Comparison of ENCODE assay signal across 1 cellular context in the genomic region with DNA sequence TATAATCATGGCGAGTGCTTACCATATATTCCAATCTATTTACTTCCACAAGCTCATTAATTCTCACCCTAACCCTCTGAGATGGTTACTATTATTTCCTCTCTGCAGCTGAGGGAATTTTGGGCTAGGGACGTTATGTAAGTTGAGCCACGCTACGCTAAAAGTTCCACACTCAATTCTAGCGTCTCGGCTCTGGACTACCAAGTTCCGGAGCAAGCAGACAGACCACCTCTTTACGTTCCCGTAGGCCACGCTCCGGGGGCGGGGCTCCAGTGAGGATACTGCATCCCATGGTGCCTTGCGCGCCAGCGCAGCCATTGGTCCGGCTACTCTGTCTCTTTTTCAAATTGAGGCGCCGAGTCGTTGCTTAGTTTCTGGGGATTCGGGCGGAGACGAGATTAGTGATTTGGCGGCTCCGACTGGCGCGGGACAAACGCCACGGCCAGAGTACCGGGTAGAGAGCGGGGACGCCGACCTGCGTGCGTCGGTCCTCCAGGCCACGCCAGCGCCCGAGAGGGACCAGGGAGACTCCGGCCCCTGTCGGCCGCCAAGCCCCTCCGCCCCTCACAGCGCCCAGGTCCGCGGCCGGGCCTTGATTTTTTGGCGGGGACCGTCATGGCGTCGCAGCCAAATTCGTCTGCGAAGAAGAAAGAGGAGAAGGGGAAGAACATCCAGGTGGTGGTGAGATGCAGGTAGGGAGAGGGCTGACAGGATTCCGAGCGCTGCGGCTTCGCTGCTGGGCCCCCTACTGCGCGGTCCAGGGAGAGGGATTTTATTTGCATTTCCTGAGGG.
TF ChIP-seq lines count a peak whose summit lies in the region.

A gene (plus strand): TSS at position 370 of the 792 bp plus-strand sequence. CDS start 246 bp downstream, at position 616.

TF ChIP-seq in WTC11, 78 proteins besides CTCF, POLR2A, EP300 and RAD21 (continued from another document):
- TF ChIP-seq, protein P1, sequence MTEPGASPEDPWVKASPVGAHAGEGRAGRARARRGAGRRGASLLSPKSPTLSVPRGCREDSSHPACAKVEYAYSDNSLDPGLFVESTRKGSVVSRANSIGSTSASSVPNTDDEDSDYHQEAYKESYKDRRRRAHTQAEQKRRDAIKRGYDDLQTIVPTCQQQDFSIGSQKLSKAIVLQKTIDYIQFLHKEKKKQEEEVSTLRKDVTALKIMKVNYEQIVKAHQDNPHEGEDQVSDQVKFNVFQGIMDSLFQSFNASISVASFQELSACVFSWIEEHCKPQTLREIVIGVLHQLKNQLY (CRISPR knock-in tag; IDR thresholded peaks at IDR 0.05) = no peak
- TF ChIP-seq NFYB (CRISPR knock-in tag; conservative IDR thresholded peaks at IDR 0.05; ENCODE audit: low read depth) (0 out of 2 replicates have a peak, but pooled peaks have one; percentile 30), ZNF219 (CRISPR knock-in tag; IDR thresholded peaks at IDR 0.05; ENCODE audit: borderline replicate concordance) (no peak), ETV6 (CRISPR knock-in tag; IDR thresholded peaks at IDR 0.05) (peak; percentile 85), HMGA2 (CRISPR knock-in tag; IDR thresholded peaks at IDR 0.05) (no peak), JUN (CRISPR knock-in tag; IDR thresholded peaks at IDR 0.05) (0 out of 2 replicates have a peak, but pooled peaks have one; percentile 22), TP53 (CRISPR knock-in tag; IDR thresholded peaks at IDR 0.05) (0 out of 2 replicates have a peak, but pooled peaks have one; percentile 75)
- TF ChIP-seq, protein P2, sequence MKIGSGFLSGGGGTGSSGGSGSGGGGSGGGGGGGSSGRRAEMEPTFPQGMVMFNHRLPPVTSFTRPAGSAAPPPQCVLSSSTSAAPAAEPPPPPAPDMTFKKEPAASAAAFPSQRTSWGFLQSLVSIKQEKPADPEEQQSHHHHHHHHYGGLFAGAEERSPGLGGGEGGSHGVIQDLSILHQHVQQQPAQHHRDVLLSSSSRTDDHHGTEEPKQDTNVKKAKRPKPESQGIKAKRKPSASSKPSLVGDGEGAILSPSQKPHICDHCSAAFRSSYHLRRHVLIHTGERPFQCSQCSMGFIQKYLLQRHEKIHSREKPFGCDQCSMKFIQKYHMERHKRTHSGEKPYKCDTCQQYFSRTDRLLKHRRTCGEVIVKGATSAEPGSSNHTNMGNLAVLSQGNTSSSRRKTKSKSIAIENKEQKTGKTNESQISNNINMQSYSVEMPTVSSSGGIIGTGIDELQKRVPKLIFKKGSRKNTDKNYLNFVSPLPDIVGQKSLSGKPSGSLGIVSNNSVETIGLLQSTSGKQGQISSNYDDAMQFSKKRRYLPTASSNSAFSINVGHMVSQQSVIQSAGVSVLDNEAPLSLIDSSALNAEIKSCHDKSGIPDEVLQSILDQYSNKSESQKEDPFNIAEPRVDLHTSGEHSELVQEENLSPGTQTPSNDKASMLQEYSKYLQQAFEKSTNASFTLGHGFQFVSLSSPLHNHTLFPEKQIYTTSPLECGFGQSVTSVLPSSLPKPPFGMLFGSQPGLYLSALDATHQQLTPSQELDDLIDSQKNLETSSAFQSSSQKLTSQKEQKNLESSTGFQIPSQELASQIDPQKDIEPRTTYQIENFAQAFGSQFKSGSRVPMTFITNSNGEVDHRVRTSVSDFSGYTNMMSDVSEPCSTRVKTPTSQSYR (CRISPR knock-in tag; IDR thresholded peaks at IDR 0.05) = no peak
- TF ChIP-seq, protein P3, sequence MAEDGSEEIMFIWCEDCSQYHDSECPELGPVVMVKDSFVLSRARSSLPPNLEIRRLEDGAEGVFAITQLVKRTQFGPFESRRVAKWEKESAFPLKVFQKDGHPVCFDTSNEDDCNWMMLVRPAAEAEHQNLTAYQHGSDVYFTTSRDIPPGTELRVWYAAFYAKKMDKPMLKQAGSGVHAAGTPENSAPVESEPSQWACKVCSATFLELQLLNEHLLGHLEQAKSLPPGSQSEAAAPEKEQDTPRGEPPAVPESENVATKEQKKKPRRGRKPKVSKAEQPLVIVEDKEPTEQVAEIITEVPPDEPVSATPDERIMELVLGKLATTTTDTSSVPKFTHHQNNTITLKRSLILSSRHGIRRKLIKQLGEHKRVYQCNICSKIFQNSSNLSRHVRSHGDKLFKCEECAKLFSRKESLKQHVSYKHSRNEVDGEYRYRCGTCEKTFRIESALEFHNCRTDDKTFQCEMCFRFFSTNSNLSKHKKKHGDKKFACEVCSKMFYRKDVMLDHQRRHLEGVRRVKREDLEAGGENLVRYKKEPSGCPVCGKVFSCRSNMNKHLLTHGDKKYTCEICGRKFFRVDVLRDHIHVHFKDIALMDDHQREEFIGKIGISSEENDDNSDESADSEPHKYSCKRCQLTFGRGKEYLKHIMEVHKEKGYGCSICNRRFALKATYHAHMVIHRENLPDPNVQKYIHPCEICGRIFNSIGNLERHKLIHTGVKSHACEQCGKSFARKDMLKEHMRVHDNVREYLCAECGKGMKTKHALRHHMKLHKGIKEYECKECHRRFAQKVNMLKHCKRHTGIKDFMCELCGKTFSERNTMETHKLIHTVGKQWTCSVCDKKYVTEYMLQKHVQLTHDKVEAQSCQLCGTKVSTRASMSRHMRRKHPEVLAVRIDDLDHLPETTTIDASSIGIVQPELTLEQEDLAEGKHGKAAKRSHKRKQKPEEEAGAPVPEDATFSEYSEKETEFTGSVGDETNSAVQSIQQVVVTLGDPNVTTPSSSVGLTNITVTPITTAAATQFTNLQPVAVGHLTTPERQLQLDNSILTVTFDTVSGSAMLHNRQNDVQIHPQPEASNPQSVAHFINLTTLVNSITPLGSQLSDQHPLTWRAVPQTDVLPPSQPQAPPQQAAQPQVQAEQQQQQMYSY (CRISPR knock-in tag; IDR thresholded peaks at IDR 0.05) = 0 out of 2 replicates have a peak, but pooled peaks have one; percentile 33
- TF ChIP-seq, protein P4, sequence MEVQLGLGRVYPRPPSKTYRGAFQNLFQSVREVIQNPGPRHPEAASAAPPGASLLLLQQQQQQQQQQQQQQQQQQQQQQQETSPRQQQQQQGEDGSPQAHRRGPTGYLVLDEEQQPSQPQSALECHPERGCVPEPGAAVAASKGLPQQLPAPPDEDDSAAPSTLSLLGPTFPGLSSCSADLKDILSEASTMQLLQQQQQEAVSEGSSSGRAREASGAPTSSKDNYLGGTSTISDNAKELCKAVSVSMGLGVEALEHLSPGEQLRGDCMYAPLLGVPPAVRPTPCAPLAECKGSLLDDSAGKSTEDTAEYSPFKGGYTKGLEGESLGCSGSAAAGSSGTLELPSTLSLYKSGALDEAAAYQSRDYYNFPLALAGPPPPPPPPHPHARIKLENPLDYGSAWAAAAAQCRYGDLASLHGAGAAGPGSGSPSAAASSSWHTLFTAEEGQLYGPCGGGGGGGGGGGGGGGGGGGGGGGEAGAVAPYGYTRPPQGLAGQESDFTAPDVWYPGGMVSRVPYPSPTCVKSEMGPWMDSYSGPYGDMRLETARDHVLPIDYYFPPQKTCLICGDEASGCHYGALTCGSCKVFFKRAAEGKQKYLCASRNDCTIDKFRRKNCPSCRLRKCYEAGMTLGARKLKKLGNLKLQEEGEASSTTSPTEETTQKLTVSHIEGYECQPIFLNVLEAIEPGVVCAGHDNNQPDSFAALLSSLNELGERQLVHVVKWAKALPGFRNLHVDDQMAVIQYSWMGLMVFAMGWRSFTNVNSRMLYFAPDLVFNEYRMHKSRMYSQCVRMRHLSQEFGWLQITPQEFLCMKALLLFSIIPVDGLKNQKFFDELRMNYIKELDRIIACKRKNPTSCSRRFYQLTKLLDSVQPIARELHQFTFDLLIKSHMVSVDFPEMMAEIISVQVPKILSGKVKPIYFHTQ (CRISPR knock-in tag; IDR thresholded peaks at IDR 0.05) = no peak
- TF ChIP-seq, protein P5, sequence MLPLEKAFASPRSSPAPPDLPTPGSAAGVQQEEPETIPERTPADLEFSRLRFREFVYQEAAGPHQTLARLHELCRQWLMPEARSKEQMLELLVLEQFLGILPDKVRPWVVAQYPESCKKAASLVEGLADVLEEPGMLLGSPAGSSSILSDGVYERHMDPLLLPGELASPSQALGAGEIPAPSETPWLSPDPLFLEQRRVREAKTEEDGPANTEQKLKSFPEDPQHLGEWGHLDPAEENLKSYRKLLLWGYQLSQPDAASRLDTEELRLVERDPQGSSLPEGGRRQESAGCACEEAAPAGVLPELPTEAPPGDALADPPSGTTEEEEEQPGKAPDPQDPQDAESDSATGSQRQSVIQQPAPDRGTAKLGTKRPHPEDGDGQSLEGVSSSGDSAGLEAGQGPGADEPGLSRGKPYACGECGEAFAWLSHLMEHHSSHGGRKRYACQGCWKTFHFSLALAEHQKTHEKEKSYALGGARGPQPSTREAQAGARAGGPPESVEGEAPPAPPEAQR (CRISPR knock-in tag; IDR thresholded peaks at IDR 0.05) = no peak
- TF ChIP-seq, protein P6, sequence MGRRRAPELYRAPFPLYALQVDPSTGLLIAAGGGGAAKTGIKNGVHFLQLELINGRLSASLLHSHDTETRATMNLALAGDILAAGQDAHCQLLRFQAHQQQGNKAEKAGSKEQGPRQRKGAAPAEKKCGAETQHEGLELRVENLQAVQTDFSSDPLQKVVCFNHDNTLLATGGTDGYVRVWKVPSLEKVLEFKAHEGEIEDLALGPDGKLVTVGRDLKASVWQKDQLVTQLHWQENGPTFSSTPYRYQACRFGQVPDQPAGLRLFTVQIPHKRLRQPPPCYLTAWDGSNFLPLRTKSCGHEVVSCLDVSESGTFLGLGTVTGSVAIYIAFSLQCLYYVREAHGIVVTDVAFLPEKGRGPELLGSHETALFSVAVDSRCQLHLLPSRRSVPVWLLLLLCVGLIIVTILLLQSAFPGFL (CRISPR knock-in tag; IDR thresholded peaks at IDR 0.05; ENCODE audit: borderline replicate concordance) = no peak
- TF ChIP-seq, protein P7, sequence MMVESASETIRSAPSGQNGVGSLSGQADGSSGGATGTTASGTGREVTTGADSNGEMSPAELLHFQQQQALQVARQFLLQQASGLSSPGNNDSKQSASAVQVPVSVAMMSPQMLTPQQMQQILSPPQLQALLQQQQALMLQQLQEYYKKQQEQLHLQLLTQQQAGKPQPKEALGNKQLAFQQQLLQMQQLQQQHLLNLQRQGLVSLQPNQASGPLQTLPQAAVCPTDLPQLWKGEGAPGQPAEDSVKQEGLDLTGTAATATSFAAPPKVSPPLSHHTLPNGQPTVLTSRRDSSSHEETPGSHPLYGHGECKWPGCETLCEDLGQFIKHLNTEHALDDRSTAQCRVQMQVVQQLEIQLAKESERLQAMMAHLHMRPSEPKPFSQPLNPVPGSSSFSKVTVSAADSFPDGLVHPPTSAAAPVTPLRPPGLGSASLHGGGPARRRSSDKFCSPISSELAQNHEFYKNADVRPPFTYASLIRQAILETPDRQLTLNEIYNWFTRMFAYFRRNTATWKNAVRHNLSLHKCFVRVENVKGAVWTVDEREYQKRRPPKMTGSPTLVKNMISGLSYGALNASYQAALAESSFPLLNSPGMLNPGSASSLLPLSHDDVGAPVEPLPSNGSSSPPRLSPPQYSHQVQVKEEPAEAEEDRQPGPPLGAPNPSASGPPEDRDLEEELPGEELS (CRISPR knock-in tag; IDR thresholded peaks at IDR 0.05) = peak; percentile 83
- TF ChIP-seq, protein P8, sequence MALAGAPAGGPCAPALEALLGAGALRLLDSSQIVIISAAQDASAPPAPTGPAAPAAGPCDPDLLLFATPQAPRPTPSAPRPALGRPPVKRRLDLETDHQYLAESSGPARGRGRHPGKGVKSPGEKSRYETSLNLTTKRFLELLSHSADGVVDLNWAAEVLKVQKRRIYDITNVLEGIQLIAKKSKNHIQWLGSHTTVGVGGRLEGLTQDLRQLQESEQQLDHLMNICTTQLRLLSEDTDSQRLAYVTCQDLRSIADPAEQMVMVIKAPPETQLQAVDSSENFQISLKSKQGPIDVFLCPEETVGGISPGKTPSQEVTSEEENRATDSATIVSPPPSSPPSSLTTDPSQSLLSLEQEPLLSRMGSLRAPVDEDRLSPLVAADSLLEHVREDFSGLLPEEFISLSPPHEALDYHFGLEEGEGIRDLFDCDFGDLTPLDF (CRISPR knock-in tag; IDR thresholded peaks at IDR 0.05) = peak; percentile 56; the same call in 1 of the 2 replicates
- TF ChIP-seq, protein P9, sequence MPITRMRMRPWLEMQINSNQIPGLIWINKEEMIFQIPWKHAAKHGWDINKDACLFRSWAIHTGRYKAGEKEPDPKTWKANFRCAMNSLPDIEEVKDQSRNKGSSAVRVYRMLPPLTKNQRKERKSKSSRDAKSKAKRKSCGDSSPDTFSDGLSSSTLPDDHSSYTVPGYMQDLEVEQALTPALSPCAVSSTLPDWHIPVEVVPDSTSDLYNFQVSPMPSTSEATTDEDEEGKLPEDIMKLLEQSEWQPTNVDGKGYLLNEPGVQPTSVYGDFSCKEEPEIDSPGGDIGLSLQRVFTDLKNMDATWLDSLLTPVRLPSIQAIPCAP (CRISPR knock-in tag; IDR thresholded peaks at IDR 0.05) = peak; percentile 46; the same call in 1 of the 2 replicates
